In genomic region chr2:16862474-16862873, GRCh38 we compare ENCODE assay signal across 20 cellular contexts.
DNase-seq lines count a peak whose midpoint lies in the region; ATAC-seq and TF ChIP-seq lines count a peak whose summit lies in the region.
"Had no signal": no experiment of that assay in that cellular context is flagged by ENCODE, and none has a peak within 500 bp of the region (broad histone marks: within the 10 kb centered on the region; RNA-seq: fewer than 3 reads in every experiment).

No MANE protein-coding gene starts in this region.

- H3K23ac ChIP-seq in trophoblast cell (ENCODE audit: low read length), result no peak overlapping the region

- H3K4me1 Mint-ChIP-seq in activated CD8-positive, alpha-beta memory T cell treated with anti-CD3 and anti-CD28 coated beads, Interleukin-2, amount 10 ng/mL, durations not matched to agents 7 days and 5 days, result no peaks in the 10 kb centered on the region
- H3K4me1 Mint-ChIP-seq: H9 had no signal

- intact Hi-C loops in heart right ventricle (cut with DNase I), result no loop called here

- no peak overlapping the region for H3K18ac ChIP-seq in trophoblast cell (ENCODE audit: low read length)

- CTCF ChIA-PET in activated CD8-positive, alpha-beta memory T cell treated with anti-CD3 and anti-CD28 coated beads, Interleukin-2, amount 10 ng/mL, durations not matched to agents 7 days and 5 days (lab: Charles Lee), result no interaction called here

- H2BK120ac ChIP-seq in trophoblast cell (ENCODE audit: insufficient read depth, low read length, poor library complexity), result no peak overlapping the region

- no peaks in the 10 kb centered on the region for H3K79me2 ChIP-seq in trophoblast cell (ENCODE audit: control insufficient read depth, insufficient read depth, low read length, poor library complexity)

- H3K36me3 ChIP-seq in trophoblast cell (ENCODE audit: control insufficient read depth in 1 of 2, insufficient read depth in 2 of 2, low read length in 2 of 2), result no peaks in the 10 kb centered on the region
- no peaks in the 10 kb centered on the region for H3K36me3 ChIP-seq in heart right ventricle

- H3K27me3 ChIP-seq in trophoblast cell (ENCODE audit: insufficient read depth, low read length) (no peaks in the 10 kb centered on the region), heart right ventricle (peaks cover 0 to 5% (median 0%) of the 10 kb centered on the region in 7 donors)

- no peak for TF ChIP-seq CTCF in heart right ventricle (IDR thresholded peaks at IDR 0.05)

- peaks cover 7% of the 10 kb centered on the region for H3K9me3 Mint-ChIP-seq in activated CD8-positive, alpha-beta memory T cell treated with anti-CD3 and anti-CD28 coated beads, Interleukin-2, amount 10 ng/mL, durations not matched to agents 7 days and 5 days (ENCODE audit: low read depth)

- no CpG with 5 or more reads among the region's 6 CpGs for WGBS in trophoblast cell (ENCODE audit: extremely low coverage, insufficient coverage, insufficient read length)
- WGBS in heart right ventricle, 2 donors, result 71 to 75% methylated on average over 6 of the region's 6 CpGs

- DNase-seq in NOMO-1 (lab: John Stamatoyannopoulos, UW; ENCODE audit: unreplicated experiment in 2 of 2) (peak; percentile 54 to 90), SKM-1 (lab: John Stamatoyannopoulos, UW; ENCODE audit: unreplicated experiment) (peak; percentile 21), trophoblast cell (peak; percentile 66 to 89), iPS-NIHi11 (ENCODE audit: low spot score) (no peak), heart right ventricle (no peak)
- DNase-seq in activated CD8-positive, alpha-beta memory T cell treated with anti-CD3 and anti-CD28 coated beads, Interleukin-2, amount 10 ng/mL, durations not matched to agents 7 days and 5 days, result no peak
- DNase-seq: ACHN, C1 segment of cervical spinal cord, H9, NCI-H1105, NCI-H1694, NCI-H2081 treated with DMSO at 0.1 percent for 48 hours, NCI-H2227 treated with DMSO at 0.1 percent for 48 hours, NCI-H510A treated with DMSO at 0.1 percent for 48 hours, T1000 had no signal

- H3K9ac ChIP-seq in trophoblast cell (ENCODE audit: low read length), result no peak overlapping the region
- H3K9ac ChIP-seq: KMS-11 had no signal

- no peak overlapping the region for H4K91ac ChIP-seq in trophoblast cell (ENCODE audit: low read depth, low read length)

- no peak overlapping the region for H3K14ac ChIP-seq in trophoblast cell (ENCODE audit: low read length)

- H2BK12ac ChIP-seq in trophoblast cell (ENCODE audit: low read length), result no peak overlapping the region

- no peaks in the 10 kb centered on the region for H3K4me1 ChIP-seq in trophoblast cell (ENCODE audit: control insufficient read depth in 1 of 2, insufficient read depth in 2 of 2, low read length in 2 of 2)
- peaks cover 0 to 15% (median 0%) of the 10 kb centered on the region in 9 donors for H3K4me1 ChIP-seq in heart right ventricle

- no peaks in the 10 kb centered on the region for H3K36me3 Mint-ChIP-seq in activated CD8-positive, alpha-beta memory T cell treated with anti-CD3 and anti-CD28 coated beads, Interleukin-2, amount 10 ng/mL, durations not matched to agents 7 days and 5 days

- ATAC-seq in HG03095 (IDR thresholded peaks at IDR 0.05; ENCODE audit: unreplicated experiment) (peak; percentile 44), GM21723 (IDR thresholded peaks at IDR 0.05; ENCODE audit: unreplicated experiment) (no peak), heart right ventricle (no peak)
- ATAC-seq in activated CD8-positive, alpha-beta memory T cell treated with anti-CD3 and anti-CD28 coated beads, Interleukin-2, amount 10 ng/mL, durations not matched to agents 7 days and 5 days, result no peak
- ATAC-seq: Right ventricle myocardium inferior had no signal

- no peak overlapping the region for H3K4me2 ChIP-seq in trophoblast cell (ENCODE audit: low read length)
- H3K4me2 ChIP-seq: KMS-11 had no signal

- no peaks in the 10 kb centered on the region for H3K27me3 Mint-ChIP-seq in activated CD8-positive, alpha-beta memory T cell treated with anti-CD3 and anti-CD28 coated beads, Interleukin-2, amount 10 ng/mL, durations not matched to agents 7 days and 5 days

- H4K12ac ChIP-seq in trophoblast cell (ENCODE audit: low read depth, low read length), result no peak overlapping the region

- no peaks in the 10 kb centered on the region for H3K9me3 ChIP-seq in trophoblast cell (ENCODE audit: insufficient read depth, low read depth, low read length)
- H3K9me3 ChIP-seq in heart right ventricle, result peaks cover 0 to 7% (median 0%) of the 10 kb centered on the region in 11 donors

- no peak overlapping the region for H2BK5ac ChIP-seq in trophoblast cell (ENCODE audit: low read depth, low read length, poor library complexity)

- no peak overlapping the region for H3K4ac ChIP-seq in trophoblast cell (ENCODE audit: low read depth, low read length)

- H3K4me3 ChIP-seq in trophoblast cell (ENCODE audit: low read depth, low read length) (no peak overlapping the region), heart right ventricle (no peak overlapping the region)
- H3K4me3 ChIP-seq: SK-N-MC had no signal

- H3K4me3 Mint-ChIP-seq in activated CD8-positive, alpha-beta memory T cell treated with anti-CD3 and anti-CD28 coated beads, Interleukin-2, amount 10 ng/mL, durations not matched to agents 7 days and 5 days, result no peak overlapping the region
- H3K4me3 Mint-ChIP-seq: H9 had no signal

- H3K27ac Mint-ChIP-seq in activated CD8-positive, alpha-beta memory T cell treated with anti-CD3 and anti-CD28 coated beads, Interleukin-2, amount 10 ng/mL, durations not matched to agents 7 days and 5 days, result no peak overlapping the region
- H3K27ac Mint-ChIP-seq: H9 had no signal

- H3K79me1 ChIP-seq in trophoblast cell (ENCODE audit: low read length), result no peaks in the 10 kb centered on the region

- no peak overlapping the region for H2AFZ ChIP-seq in trophoblast cell (ENCODE audit: insufficient read depth, low read length, poor library complexity)

- H2AK5ac ChIP-seq in trophoblast cell (ENCODE audit: low read length), result no peak overlapping the region

- H3K27ac ChIP-seq in trophoblast cell (ENCODE audit: low read depth, low read length) (no peak overlapping the region), heart right ventricle (no peak overlapping the region)
- H3K27ac ChIP-seq: KMS-11, SK-N-MC had no signal

- no peak overlapping the region for H4K8ac ChIP-seq in trophoblast cell (ENCODE audit: low read depth, low read length)

Comparison
In these comparisons a context has a peak if more than half of its experiments do, and no peak if none do; other contexts are left out.
1. DNase-seq: peak in NOMO-1 (2 of 2), SKM-1 (single experiment) and trophoblast cell (2 of 2); none in iPS-NIHi11 (single experiment), heart right ventricle (0 of 2) and activated CD8-positive, alpha-beta memory T cell treated with anti-CD3 and anti-CD28 coated beads, Interleukin-2, amount 10 ng/mL, durations not matched to agents 7 days and 5 days (single experiment).